ENCODE assay signal across 9 cellular contexts in the genomic region with DNA sequence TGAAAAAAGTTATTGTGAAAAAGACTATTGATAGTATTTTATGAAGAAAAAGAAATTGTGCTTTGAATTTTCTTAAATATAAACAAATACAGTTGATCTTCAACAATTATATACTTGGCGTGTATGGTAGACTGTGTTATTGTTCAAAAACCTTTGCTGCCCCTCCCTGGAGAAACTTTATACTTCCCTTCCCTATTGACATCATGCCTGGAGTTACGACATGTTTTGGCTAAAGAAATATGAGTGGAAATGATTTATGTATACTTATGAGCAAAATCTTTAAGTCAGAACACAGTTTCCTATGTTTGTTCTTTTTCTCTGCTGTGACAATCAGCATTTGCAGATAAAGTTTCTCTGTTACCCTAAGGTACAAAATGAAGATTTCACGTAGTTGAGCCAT.
DNase-seq lines count a peak whose midpoint lies in the region; ATAC-seq and TF ChIP-seq lines count a peak whose summit lies in the region.
"Had no signal": no experiment of that assay in that cellular context is flagged by ENCODE, and none has a peak within 500 bp of the region (broad histone marks: within the 10 kb centered on the region; RNA-seq: fewer than 3 reads in every experiment).

No MANE protein-coding gene starts in this region.

- peak; percentile 34 for DNase-seq in EL
- DNase-seq in NOMO-1 treated with DMSO at 0.1 percent for 48 hours (lab: John Stamatoyannopoulos, UW; ENCODE audit: unreplicated experiment), result peak; percentile 51
- DNase-seq in erythroblast (lab: John Stamatoyannopoulos, UW), result peak; percentile 19 to 33
- DNase-seq in myocyte (ENCODE audit: low read depth), result peak; percentile 52
- no peak for DNase-seq in NCI-H1048 (lab: John Stamatoyannopoulos, UW)
- no peak for DNase-seq in stimulated activated CD4-positive, alpha-beta T cell treated with anti-CD3 and anti-CD28 coated beads, Interleukin-1b, Interleukin-23, amount 100 ng/mL, for 48 hours
- no peak for DNase-seq in nucleus accumbens (lab: John Stamatoyannopoulos, UW)
- DNase-seq: hypothalamus had no signal

- no peak for TF ChIP-seq POLR2A in erythroblast (IDR thresholded peaks at IDR 0.05; ENCODE audit: low read length)

- no peak for ATAC-seq in HG03439 (IDR thresholded peaks at IDR 0.05; ENCODE audit: unreplicated experiment)

Comparison
In these comparisons a context has a peak if more than half of its experiments do, and no peak if none do; other contexts are left out.
1. DNase-seq: peak in EL (single experiment), NOMO-1 treated with DMSO at 0.1 percent for 48 hours (single experiment), erythroblast (2 of 2) and myocyte (single experiment); none in NCI-H1048 (single experiment), stimulated activated CD4-positive, alpha-beta T cell treated with anti-CD3 and anti-CD28 coated beads, Interleukin-1b, Interleukin-23, amount 100 ng/mL, for 48 hours (single experiment) and nucleus accumbens (0 of 56).